8 cellular contexts compared by ENCODE assay signal in genomic region chr1:180502361-180503273, GRCh38. TPM values are rescaled to one million over a fixed set of nuclear protein-coding genes. Genes with fewer than 3 reads are reported as not detected.
DNase-seq lines count a peak whose midpoint lies in the region; ATAC-seq and TF ChIP-seq lines count a peak whose summit lies in the region.

ACBD6 (minus strand) TSS chr1:180502577; CDS start chr1:180502266, 311 bp downstream.

- TF ChIP-seq CTCF in BJ (IDR thresholded peaks at IDR 0.05; ENCODE audit: insufficient read depth, low read depth, low read length) (peak; percentile 34; the same call in 1 of the 2 replicates), choroid plexus epithelial cell (conservative IDR thresholded peaks at IDR 0.05; ENCODE audit: low read depth, low read length) (peak; percentile 26)

- H3K27ac ChIP-seq in layer of hippocampus (ENCODE audit: low read depth, low read length), result peak within 1 kb of the TSS; percentile 92

- DNase-seq in BJ (ENCODE audit: low read depth) (no peak), NCI-H446 treated with DMSO at 0.1 percent for 48 hours (lab: John Stamatoyannopoulos, UW) (peak; percentile 79), choroid plexus epithelial cell (ENCODE audit: low read depth) (peak; percentile 91)
- DNase-seq in activated CD4-positive, alpha-beta T cell treated with anti-CD3 and anti-CD28 coated beads for 36 hours, result peak; percentile 94
- DNase-seq in stimulated activated CD4-positive, alpha-beta T cell treated with anti-CD3 and anti-CD28 coated beads, Interleukin-1b, Interleukin-23, amount 100 ng/mL, for 4 hours (ENCODE audit: low read depth in 2 of 2), result peak; percentile 80 to 84

- POLR2A ChIA-PET in BJ (lab: Charles Lee), result interaction anchor here (0.5 kb wide), 1 partner anchor 396 kb away, joined by 3 read pairs; no protein-coding TSS in a partner anchor
- POLR2A ChIA-PET in activated CD4-positive, alpha-beta T cell treated with anti-CD3 and anti-CD28 coated beads for 36 hours (lab: Charles Lee), result interaction anchor here (0.6 to 1.0 kb wide), 5 partner anchors 129 to 894 kb away, joined by 3 to 4 read pairs (median 3); partner anchors contain the start of gene XPR1

- CTCF ChIA-PET in BJ (lab: Yijun Ruan, JAX), result interaction anchor here (0.9 to 6.0 kb wide), 6 partner anchors 10 to 326 kb away, joined by 3 to 40 read pairs (median 3); no protein-coding TSS in a partner anchor
- CTCF ChIA-PET in activated CD4-positive, alpha-beta T cell treated with anti-CD3 and anti-CD28 coated beads for 36 hours (lab: Charles Lee), result interaction anchor here (0.8 to 7.1 kb wide), 6 partner anchors 9 to 588 kb away, joined by 3 to 58 read pairs (median 6); no protein-coding TSS in a partner anchor

- H3K4me1 Mint-ChIP-seq in activated CD4-positive, alpha-beta T cell treated with anti-CD3 and anti-CD28 coated beads for 36 hours, result peaks cover 33% of the 10 kb centered on the region

- H3K4me3 Mint-ChIP-seq in activated CD4-positive, alpha-beta T cell treated with anti-CD3 and anti-CD28 coated beads for 36 hours, result peak within 1 kb of the TSS; percentile 96

- no peaks in the 10 kb centered on the region for H3K27me3 Mint-ChIP-seq in activated CD4-positive, alpha-beta T cell treated with anti-CD3 and anti-CD28 coated beads for 36 hours

- H3K36me3 Mint-ChIP-seq in activated CD4-positive, alpha-beta T cell treated with anti-CD3 and anti-CD28 coated beads for 36 hours (ENCODE audit: low read depth), result peaks cover 14% of the 10 kb centered on the region

- H3K9me3 Mint-ChIP-seq in activated CD4-positive, alpha-beta T cell treated with anti-CD3 and anti-CD28 coated beads for 36 hours (ENCODE audit: low read depth), result no peaks in the 10 kb centered on the region

- H3K36me3 ChIP-seq in BJ (ENCODE audit: control insufficient read depth, insufficient read depth, low read length), result no peaks in the 10 kb centered on the region

- peak within 1 kb of the TSS; percentile 95 for H3K4me3 ChIP-seq in BJ (ENCODE audit: low read depth, low read length)
- H3K4me3 ChIP-seq in choroid plexus epithelial cell (ENCODE audit: low read depth, low read length), result peak within 1 kb of the TSS; percentile 98

- peak within 1 kb of the TSS; percentile 97 for H3K27ac Mint-ChIP-seq in activated CD4-positive, alpha-beta T cell treated with anti-CD3 and anti-CD28 coated beads for 36 hours

- intact Hi-C loops in activated CD4-positive, alpha-beta T cell treated with anti-CD3 and anti-CD28 coated beads for 36 hours (cut with DNase I, micrococcal nuclease), result loop anchor here (1.0 to 10.0 kb wide), 12 partner anchors 70 to 640 kb away; partner anchors contain the start of genes IER5 (in 2 of the 2), XPR1 (in 2 of the 2), CEP350 (in 1 of the 2) and QSOX1 (in 1 of the 2)

- H3K27me3 ChIP-seq in BJ (ENCODE audit: control insufficient read depth, insufficient read depth, low read length) (no peaks in the 10 kb centered on the region), layer of hippocampus (ENCODE audit: control insufficient read depth, insufficient read depth, low read length) (no peaks in the 10 kb centered on the region)

- ATAC-seq in GM19043 (IDR thresholded peaks at IDR 0.05; ENCODE audit: low read depth, unreplicated experiment) (peak; percentile 75), HG03354 (IDR thresholded peaks at IDR 0.05; ENCODE audit: poor library complexity, severe bottlenecking, unreplicated experiment) (peak; percentile 86)
- ATAC-seq in activated CD4-positive, alpha-beta T cell treated with anti-CD3 and anti-CD28 coated beads for 36 hours, result peak; percentile 95

RNA-seq across cellular contexts. Expression of gene ACBD6, which starts in this region (rescaled TPM):
- polyA plus RNA-seq in BJ (2011; rRNA removed), result 47.4 and 49.0 TPM in 2 replicates
- polyA minus RNA-seq in BJ (2011; rRNA and poly(A)+ RNA removed), result 38.8 and 43.2 TPM in 2 replicates
- 10 to 100 TPM; 45.6 to 46.8 TPM for total RNA-seq in activated CD4-positive, alpha-beta T cell treated with anti-CD3 and anti-CD28 coated beads for 36 hours
